In the genomic region with DNA sequence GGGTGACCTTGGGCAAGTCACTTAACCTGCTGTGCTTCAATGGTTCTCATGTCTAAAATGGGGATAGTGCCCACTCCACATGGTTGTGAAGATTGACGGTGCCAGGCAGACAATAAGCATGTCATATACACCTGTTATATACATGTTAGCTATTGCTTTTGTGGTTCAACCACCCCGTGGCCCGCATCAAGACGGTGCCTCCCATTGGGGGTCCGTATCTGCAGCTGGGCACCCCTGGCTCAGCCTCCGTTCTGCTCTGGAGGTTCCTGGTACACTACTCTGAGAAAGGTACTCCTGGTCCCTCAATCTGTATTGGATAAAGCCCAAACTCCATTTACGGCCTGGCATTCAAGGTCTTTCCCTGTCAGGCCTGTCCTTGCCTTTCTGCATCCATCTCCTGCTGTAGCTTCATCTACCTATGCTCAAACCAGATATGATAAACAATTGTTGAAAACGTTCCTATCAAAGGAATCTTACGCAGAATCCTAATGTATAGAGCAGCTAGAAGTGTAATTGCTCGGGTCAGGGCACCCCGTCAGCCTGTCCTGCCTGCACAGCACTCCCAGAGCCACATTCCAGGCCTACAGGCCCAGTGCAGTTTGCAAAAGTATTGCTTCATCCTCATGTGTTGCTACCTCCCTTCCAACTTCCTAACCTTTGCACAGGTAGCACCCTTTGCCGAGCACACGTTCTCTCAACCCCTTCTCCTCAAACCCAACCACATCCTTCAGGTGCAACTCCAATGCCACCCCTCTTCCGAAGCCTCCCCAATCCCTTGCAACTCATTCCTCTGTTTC, we compare ENCODE assay signal across 21 cellular contexts.
DNase-seq lines count a peak whose midpoint lies in the region; ATAC-seq, FAIRE-seq and TF ChIP-seq lines count a peak whose summit lies in the region.
"Had no signal": no experiment of that assay in that cellular context is flagged by ENCODE, and none has a peak within 500 bp of the region (broad histone marks: within the 10 kb centered on the region; RNA-seq: fewer than 3 reads in every experiment).

No MANE protein-coding gene starts in this region.

- POLR2A ChIA-PET in Caco-2 (lab: Charles Lee), result no interaction called here

- H3K27me3 Mint-ChIP-seq in Caco-2 (ENCODE audit: insufficient read depth, unreplicated experiment), result no peaks in the 10 kb centered on the region
- H3K27me3 Mint-ChIP-seq in nephron progenitor cell (ENCODE audit: low read depth, poor library complexity), result peaks cover 8% of the 10 kb centered on the region
- peaks cover 5% of the 10 kb centered on the region for H3K27me3 Mint-ChIP-seq in activated naive CD8-positive, alpha-beta T cell treated with anti-CD3 and anti-CD28 coated beads, Interleukin-2, amount 50 U/mL, for 24 hours

- H3K27me3 ChIP-seq in Caco-2 (replicated peaks; ENCODE audit: control insufficient read depth, insufficient read depth, low read length) (no peaks in the 10 kb centered on the region), bronchial epithelial cell (ENCODE audit: control insufficient read depth, insufficient read depth, low read length) (no peaks in the 10 kb centered on the region)
- H3K27me3 ChIP-seq: BLaER1 had no signal

- no peaks in the 10 kb centered on the region for H3K4me1 ChIP-seq in Caco-2
- H3K4me1 ChIP-seq: BLaER1, HAP-1 had no signal

- CTCF ChIA-PET in Caco-2 (lab: Charles Lee), result interaction anchor here (0.6 to 1.0 kb wide), 3 partner anchors 11 to 33 kb away, joined by 3 to 5 read pairs (median 4); no protein-coding TSS in a partner anchor

- no peaks in the 10 kb centered on the region for H3K36me3 ChIP-seq in Caco-2 (ENCODE audit: control insufficient read depth, insufficient read depth, low read length)
- no peaks in the 10 kb centered on the region for H3K36me3 ChIP-seq in bronchial epithelial cell (ENCODE audit: control insufficient read depth, insufficient read depth, low read length)
- H3K36me3 ChIP-seq: BLaER1, HAP-1 had no signal

- peak; percentile 76 for FAIRE-seq in bronchial epithelial cell (lab: Jason Lieb, UNC)
- FAIRE-seq: GM12878, GM19239, HTR-8/SVneo had no signal

- H3K9me3 ChIP-seq in Caco-2, result no peaks in the 10 kb centered on the region
- H3K9me3 ChIP-seq: BLaER1, HAP-1 had no signal

- no peaks in the 10 kb centered on the region for H3K4me1 Mint-ChIP-seq in Caco-2 (ENCODE audit: low read depth, unreplicated experiment)
- peaks cover 14% of the 10 kb centered on the region for H3K4me1 Mint-ChIP-seq in nephron progenitor cell
- H3K4me1 Mint-ChIP-seq in activated naive CD8-positive, alpha-beta T cell treated with anti-CD3 and anti-CD28 coated beads, Interleukin-2, amount 50 U/mL, for 24 hours, result no peaks in the 10 kb centered on the region
- H3K4me1 Mint-ChIP-seq: CD14-positive monocyte; CD4-positive, alpha-beta memory T cell had no signal

- no TSS peak for BruUV-seq in Caco-2 (replicated peaks; lab: Mats Ljungman, UMichigan)

- H3K27ac Mint-ChIP-seq in Caco-2 (ENCODE audit: unreplicated experiment) (peak overlapping the region; percentile 5), nephron progenitor cell (peak overlapping the region; percentile 7)
- H3K27ac Mint-ChIP-seq in activated naive CD8-positive, alpha-beta T cell treated with anti-CD3 and anti-CD28 coated beads, Interleukin-2, amount 50 U/mL, for 24 hours, result no peak overlapping the region
- H3K27ac Mint-ChIP-seq: CD14-positive monocyte; CD4-positive, alpha-beta memory T cell; IgD-negative memory B cell had no signal

- peak; percentile 88 for ATAC-seq in left lobe of liver
- no peak for ATAC-seq in GM21576 (IDR thresholded peaks at IDR 0.05; ENCODE audit: unreplicated experiment)
- no peak for ATAC-seq in HG02981 (IDR thresholded peaks at IDR 0.05; ENCODE audit: unreplicated experiment)
- no peak for ATAC-seq in activated naive CD8-positive, alpha-beta T cell treated with anti-CD3 and anti-CD28 coated beads, Interleukin-2, amount 50 U/mL, for 24 hours

- intact Hi-C loops in Caco-2 (cut with micrococcal nuclease; ENCODE audit: unreplicated experiment), result no loop called here

- H3K36me3 Mint-ChIP-seq in Caco-2 (ENCODE audit: insufficient read depth, unreplicated experiment) (no peaks in the 10 kb centered on the region), nephron progenitor cell (ENCODE audit: low read depth) (peaks cover 10% of the 10 kb centered on the region)
- H3K36me3 Mint-ChIP-seq in activated naive CD8-positive, alpha-beta T cell treated with anti-CD3 and anti-CD28 coated beads, Interleukin-2, amount 50 U/mL, for 24 hours (ENCODE audit: low read depth), result no peaks in the 10 kb centered on the region
- H3K36me3 Mint-ChIP-seq: CD14-positive monocyte; CD4-positive, alpha-beta memory T cell; IgD-negative memory B cell had no signal

- H3K4me3 ChIP-seq in Caco-2 (ENCODE audit: low read depth, low read length), result no peak overlapping the region
- no peak overlapping the region for H3K4me3 ChIP-seq in bronchial epithelial cell (ENCODE audit: low read depth, low read length)
- H3K4me3 ChIP-seq: BLaER1, GM12878, HAP-1 had no signal

- TF ChIP-seq CTCF in Caco-2 (IDR thresholded peaks at IDR 0.05; ENCODE audit: insufficient read depth in 1 of 2, low read depth in 1 of 2, low read length in 1 of 2, severe bottlenecking in 1 of 2, unreplicated experiment in 1 of 2) (no peak), bronchial epithelial cell (IDR thresholded peaks at IDR 0.05; ENCODE audit: insufficient read depth, low read length, severe bottlenecking) (no peak), nephron progenitor cell (IDR thresholded peaks at IDR 0.05) (no peak), GM10266 (IDR thresholded peaks at IDR 0.05; ENCODE audit: control insufficient read depth, insufficient read depth, low read depth, missing control alignments) (no peak)

- DNase-seq in Caco-2 (no peak), bronchial epithelial cell (ENCODE audit: low read depth) (no peak), left lobe of liver (ENCODE audit: low spot score) (no peak), nephron progenitor cell (no peak), GM10266 (ENCODE audit: extremely low spot score) (no peak)
- no peak for DNase-seq in activated naive CD8-positive, alpha-beta T cell treated with anti-CD3 and anti-CD28 coated beads, Interleukin-2, amount 50 U/mL, for 24 hours
- DNase-seq: 8988T; Calu3; CD4-positive, alpha-beta memory T cell; DMS79 treated with DMSO at 0.1 percent for 48 hours; GF-D8; KG1 had no signal

- H3K4me3 Mint-ChIP-seq in Caco-2 (ENCODE audit: unreplicated experiment), result no peak overlapping the region
- H3K4me3 Mint-ChIP-seq in nephron progenitor cell, result no peak overlapping the region
- H3K4me3 Mint-ChIP-seq in activated naive CD8-positive, alpha-beta T cell treated with anti-CD3 and anti-CD28 coated beads, Interleukin-2, amount 50 U/mL, for 24 hours, result no peak overlapping the region
- H3K4me3 Mint-ChIP-seq: CD14-positive monocyte; CD4-positive, alpha-beta memory T cell; IgD-negative memory B cell had no signal

- H3K9me3 Mint-ChIP-seq in Caco-2 (ENCODE audit: unreplicated experiment) (no peaks in the 10 kb centered on the region), nephron progenitor cell (no peaks in the 10 kb centered on the region)
- no peaks in the 10 kb centered on the region for H3K9me3 Mint-ChIP-seq in activated naive CD8-positive, alpha-beta T cell treated with anti-CD3 and anti-CD28 coated beads, Interleukin-2, amount 50 U/mL, for 24 hours
- H3K9me3 Mint-ChIP-seq: CD4-positive, alpha-beta memory T cell; IgD-negative memory B cell had no signal
